ENCODE assay signal across 14 cellular contexts in genomic region chr7:73891178-73891885, GRCh38. TPM values are rescaled to one million over a fixed set of nuclear protein-coding genes. Genes with fewer than 3 reads are reported as not detected.
DNase-seq lines count a peak whose midpoint lies in the region; ATAC-seq and TF ChIP-seq lines count a peak whose summit lies in the region.
"Had no signal": no experiment of that assay in that cellular context is flagged by ENCODE, and none has a peak within 500 bp of the region (broad histone marks: within the 10 kb centered on the region; RNA-seq: fewer than 3 reads in every experiment).

No MANE protein-coding gene starts in this region.

- TF ChIP-seq CTCF in heart right ventricle (IDR thresholded peaks at IDR 0.05) = no peak
- TF ChIP-seq CTCF in astrocyte of the cerebellum (IDR thresholded peaks at IDR 0.05; ENCODE audit: low read depth, low read length, missing control alignments) = peak; percentile 10
- TF ChIP-seq CTCF in type B pancreatic cell (conservative IDR thresholded peaks at IDR 0.05) = no peak
- TF ChIP-seq CTCF in GM13977 (IDR thresholded peaks at IDR 0.05; ENCODE audit: extremely low read depth, insufficient read depth, missing control alignments) = no peak

- WGBS in heart right ventricle, 2 donors = 81% methylated on average over 16 of the region's 16 CpGs

- peaks cover 5% of the 10 kb centered on the region for H3K36me3 Mint-ChIP-seq in type B pancreatic cell

- no peak overlapping the region for H3K27ac Mint-ChIP-seq in type B pancreatic cell

- peaks cover 8 to 66% (median 27%) of the 10 kb centered on the region in 9 donors for H3K4me1 ChIP-seq in heart right ventricle

- peak overlapping the region; percentile 15 for H3K4me3 Mint-ChIP-seq in type B pancreatic cell

- peaks cover 8% of the 10 kb centered on the region for H3K9me3 Mint-ChIP-seq in type B pancreatic cell

- DNase-seq in heart right ventricle (no peak), cardiac septum (ENCODE audit: low spot score) (no peak), astrocyte of the cerebellum (ENCODE audit: low read depth) (no peak), iris pigment epithelial cell (ENCODE audit: low read depth) (peak; percentile 15), type B pancreatic cell (ENCODE audit: extremely low spot score, unreplicated experiment) (no peak), GM13977 (ENCODE audit: low spot score) (no peak)
- DNase-seq: adrenal gland; effector memory CD4-positive, alpha-beta T cell; NCI-H2227 treated with DMSO at 0.1 percent for 48 hours; RPMI8226; small intestine had no signal

- H3K4me3 ChIP-seq in heart right ventricle (no peak overlapping the region), astrocyte of the cerebellum (ENCODE audit: low read depth, low read length) (no peak overlapping the region)
- H3K4me3 ChIP-seq: adrenal gland had no signal

- H3K9me3 ChIP-seq in heart right ventricle = peaks cover 0 to 16% (median 7%) of the 10 kb centered on the region in 11 donors
- H3K9me3 ChIP-seq: adrenal gland had no signal

- no peaks in the 10 kb centered on the region for H3K36me3 ChIP-seq in heart right ventricle
- H3K36me3 ChIP-seq: adrenal gland had no signal

- peaks cover 0 to 8% (median 0%) of the 10 kb centered on the region in 7 donors for H3K27me3 ChIP-seq in heart right ventricle
- H3K27me3 ChIP-seq: adrenal gland had no signal

- peaks cover 8% of the 10 kb centered on the region for H3K27me3 Mint-ChIP-seq in type B pancreatic cell

- in situ Hi-C loops in astrocyte of the cerebellum (cut with HindIII; ENCODE audit: low sequenced_read_pairs) (no loop called here), GM13977 (cut with MboI; ENCODE audit: low pct_unique_long_range_greater_than_20kb, low sequenced_read_pairs, unreplicated experiment) (no loop called here)

- peaks cover 15% of the 10 kb centered on the region for H3K4me1 Mint-ChIP-seq in type B pancreatic cell (ENCODE audit: unreplicated experiment)

- ATAC-seq in heart right ventricle = no peak
- no peak for ATAC-seq in GM18520 (IDR thresholded peaks at IDR 0.05; ENCODE audit: unreplicated experiment)
- no peak for ATAC-seq in GM19452 (IDR thresholded peaks at IDR 0.05; ENCODE audit: unreplicated experiment)

- intact Hi-C loops in heart right ventricle (cut with DNase I) (loop anchor here in 5 of 10 donors (5.0 to 10.0 kb wide), 4 partner anchors 73 to 146 kb away; partner anchors contain the start of gene ELN (in 2 of the 5)), cardiac septum (cut with DNase I) (no loop called here)

- H3K27ac ChIP-seq in heart right ventricle = peak overlapping the region in 6 of 10 donors; percentile 42 to 65 (median 53)

RNA-seq across cellular contexts. Expression of gene TMEM270, which starts 30.4 kb away (rescaled TPM):
- total RNA-seq in heart right ventricle (not detected), cardiac septum (not detected), type B pancreatic cell (ENCODE audit: low replicate concordance) (0.57 TPM in 1 of 2 replicates, not detected in the other)
- not detected for polyA plus RNA-seq in heart right ventricle
- total RNA-seq: adrenal gland, ureter had no signal

RNA-seq across cellular contexts. Expression of gene METTL27, which starts 49.0 kb away (rescaled TPM):
- total RNA-seq in heart right ventricle = 1 to 10 TPM in 1 of 10 donors, under 1 TPM in 7, not detected in 2; 0.31 to 1.3 (median 0.47) TPM
- under 1 TPM in 1 of 2 donors, not detected in 1; 0.16 TPM for polyA plus RNA-seq in heart right ventricle
- total RNA-seq in cardiac septum = 0.35 TPM
- total RNA-seq in type B pancreatic cell (ENCODE audit: low replicate concordance) = 8.5 and 11.5 TPM in 2 replicates
